In genomic region chr7:41116817-41117216, GRCh38 we compare ENCODE assay signal across 18 cellular contexts.
A peak's percentile ranks its signal among the peaks of the same experiment; 100 is the strongest.
DNase-seq lines count a peak whose midpoint lies in the region; ATAC-seq and TF ChIP-seq lines count a peak whose summit lies in the region.
"Had no signal": no experiment of that assay in that cellular context is flagged by ENCODE, and none has a peak within 500 bp of the region (broad histone marks: within the 10 kb centered on the region; RNA-seq: fewer than 3 reads in every experiment).

No MANE protein-coding gene starts in this region.

- no peak overlapping the region for H3K4me2 ChIP-seq in trophoblast cell (ENCODE audit: low read length)
- H3K4me2 ChIP-seq: SK-N-SH had no signal

- no peak overlapping the region for H2AFZ ChIP-seq in trophoblast cell (ENCODE audit: insufficient read depth, low read length, poor library complexity)

- H3K79me2 ChIP-seq in trophoblast cell (ENCODE audit: control insufficient read depth, insufficient read depth, low read length, poor library complexity) = peaks cover 2% of the 10 kb centered on the region

- no peak overlapping the region for H3K14ac ChIP-seq in trophoblast cell (ENCODE audit: low read length)

- H2BK120ac ChIP-seq in trophoblast cell (ENCODE audit: insufficient read depth, low read length, poor library complexity) = peak overlapping the region; percentile 25

- H3K4me3 ChIP-seq in epithelial cell of esophagus (ENCODE audit: low read length) (no peak overlapping the region), trophoblast cell (ENCODE audit: low read depth, low read length) (no peak overlapping the region), tibial nerve (no peak overlapping the region)

- no peak overlapping the region for H3K23ac ChIP-seq in trophoblast cell (ENCODE audit: low read length)

- peak; percentile 56 for DNase-seq in HT1080 (ENCODE audit: low read depth)
- peak; percentile 63 for DNase-seq in RWPE1 (ENCODE audit: low spot score)
- peak; percentile 89 for DNase-seq in epithelial cell of esophagus (ENCODE audit: low read depth)
- peak; percentile 56 to 88 for DNase-seq in trophoblast cell
- DNase-seq in tibial nerve (ENCODE audit: low spot score in 2 of 2) = no peak
- DNase-seq in AML-193 (lab: John Stamatoyannopoulos, UW) = no peak
- no peak for DNase-seq in effector CD4-positive, alpha-beta T cell
- DNase-seq: DND-41, GF-D8, HFFc6, NCI-H1417 treated with DMSO at 0.1 percent for 48 hours, NCI-H1930, NCI-H2171, NCI-H446, Right ventricle myocardium superior, SK-N-SH had no signal

- peak overlapping the region; percentile 78 for H2BK12ac ChIP-seq in trophoblast cell (ENCODE audit: low read length)

- TF ChIP-seq POLR2A in tibial nerve (IDR thresholded peaks at IDR 0.05) = no peak

- H3K27ac ChIP-seq in RWPE1 (no peak overlapping the region), trophoblast cell (ENCODE audit: low read depth, low read length) (no peak overlapping the region), tibial nerve (no peak overlapping the region)
- H3K27ac ChIP-seq: C4-2B had no signal

- no peak overlapping the region for H3K18ac ChIP-seq in trophoblast cell (ENCODE audit: low read length)

- H4K12ac ChIP-seq in trophoblast cell (ENCODE audit: low read depth, low read length) = no peak overlapping the region

- H3K79me1 ChIP-seq in trophoblast cell (ENCODE audit: low read length) = peaks cover 22% of the 10 kb centered on the region

- TF ChIP-seq CTCF in RWPE1 (conservative IDR thresholded peaks at IDR 0.05; ENCODE audit: low read depth) (no peak), epithelial cell of esophagus (IDR thresholded peaks at IDR 0.05; ENCODE audit: insufficient read depth, low read depth, low read length, missing control alignments) (no peak), tibial nerve (IDR thresholded peaks at IDR 0.05) (no peak)

- H3K27me3 ChIP-seq in trophoblast cell (ENCODE audit: insufficient read depth, low read length) = no peaks in the 10 kb centered on the region
- no peaks in the 10 kb centered on the region for H3K27me3 ChIP-seq in tibial nerve

- H3K4me1 ChIP-seq in trophoblast cell (ENCODE audit: control insufficient read depth in 1 of 2, insufficient read depth in 2 of 2, low read length in 2 of 2) (peaks cover 5 to 12% of the 10 kb centered on the region in 2 experiments), tibial nerve (no peaks in the 10 kb centered on the region)

- H4K91ac ChIP-seq in trophoblast cell (ENCODE audit: low read depth, low read length) = peak overlapping the region; percentile 65

- H3K4ac ChIP-seq in trophoblast cell (ENCODE audit: low read depth, low read length) = no peak overlapping the region

- H3K9me3 ChIP-seq in trophoblast cell (ENCODE audit: insufficient read depth, low read depth, low read length) (no peaks in the 10 kb centered on the region), tibial nerve (no peaks in the 10 kb centered on the region)
- H3K9me3 ChIP-seq: SK-N-SH had no signal

- ATAC-seq in HG02973 (IDR thresholded peaks at IDR 0.05; ENCODE audit: unreplicated experiment) = no peak

- TF ChIP-seq EP300 in tibial nerve (IDR thresholded peaks at IDR 0.05) = no peak

- CTCF ChIA-PET in RWPE1 (lab: Yijun Ruan, JAX) = interaction anchor here (1.2 kb wide), 1 partner anchor 576 kb away, joined by 4 read pairs; no protein-coding TSS in a partner anchor

- peak overlapping the region; percentile 2 for H2BK5ac ChIP-seq in trophoblast cell (ENCODE audit: low read depth, low read length, poor library complexity)

- POLR2A ChIA-PET in RWPE1 (lab: Yijun Ruan, JAX; ENCODE audit: low non-redundant PET) = no interaction called here

- H3K36me3 ChIP-seq in trophoblast cell (ENCODE audit: control insufficient read depth in 1 of 2, insufficient read depth in 2 of 2, low read length in 2 of 2) (no peaks in the 10 kb centered on the region), tibial nerve (no peaks in the 10 kb centered on the region)

- no peak overlapping the region for H3K9ac ChIP-seq in trophoblast cell (ENCODE audit: low read length)
- H3K9ac ChIP-seq: SK-N-SH had no signal

- no peak overlapping the region for H2AK5ac ChIP-seq in trophoblast cell (ENCODE audit: low read length)

- no peak overlapping the region for H4K8ac ChIP-seq in trophoblast cell (ENCODE audit: low read depth, low read length)

- WGBS in trophoblast cell (ENCODE audit: extremely low coverage, insufficient coverage, insufficient read length) = no CpG with 5 or more reads among the region's 1 CpG
- 92 to 93% methylated on average over 1 of the region's 1 CpG for WGBS in tibial nerve, 2 donors

Comparison
In these comparisons a context has a peak if more than half of its experiments do, and no peak if none do; other contexts are left out.
1. DNase-seq: peak in HT1080 (single experiment), RWPE1 (single experiment), epithelial cell of esophagus (single experiment) and trophoblast cell (2 of 2); none in tibial nerve (0 of 2), AML-193 (0 of 2) and effector CD4-positive, alpha-beta T cell (single experiment).